1 cellular context compared by ENCODE assay signal in genomic region chr3:171768281-171768925, GRCh38.
TF ChIP-seq lines count a peak whose summit lies in the region.

No MANE protein-coding gene starts in this region.

TF ChIP-seq in GM12878, 131 proteins besides CTCF, POLR2A, EP300 and RAD21:
- TF ChIP-seq MLLT1 (IDR thresholded peaks at IDR 0.05) (peak; percentile 47; the same call in 1 of the 2 replicates), RBBP5 (conservative IDR thresholded peaks at IDR 0.05) (no peak), IKZF1 (conservative IDR thresholded peaks at IDR 0.05) (no peak), POLR2AphosphoS2 (IDR thresholded peaks at IDR 0.05; ENCODE audit: low read depth, low read length) (no peak)
- TF ChIP-seq, protein P1, sequence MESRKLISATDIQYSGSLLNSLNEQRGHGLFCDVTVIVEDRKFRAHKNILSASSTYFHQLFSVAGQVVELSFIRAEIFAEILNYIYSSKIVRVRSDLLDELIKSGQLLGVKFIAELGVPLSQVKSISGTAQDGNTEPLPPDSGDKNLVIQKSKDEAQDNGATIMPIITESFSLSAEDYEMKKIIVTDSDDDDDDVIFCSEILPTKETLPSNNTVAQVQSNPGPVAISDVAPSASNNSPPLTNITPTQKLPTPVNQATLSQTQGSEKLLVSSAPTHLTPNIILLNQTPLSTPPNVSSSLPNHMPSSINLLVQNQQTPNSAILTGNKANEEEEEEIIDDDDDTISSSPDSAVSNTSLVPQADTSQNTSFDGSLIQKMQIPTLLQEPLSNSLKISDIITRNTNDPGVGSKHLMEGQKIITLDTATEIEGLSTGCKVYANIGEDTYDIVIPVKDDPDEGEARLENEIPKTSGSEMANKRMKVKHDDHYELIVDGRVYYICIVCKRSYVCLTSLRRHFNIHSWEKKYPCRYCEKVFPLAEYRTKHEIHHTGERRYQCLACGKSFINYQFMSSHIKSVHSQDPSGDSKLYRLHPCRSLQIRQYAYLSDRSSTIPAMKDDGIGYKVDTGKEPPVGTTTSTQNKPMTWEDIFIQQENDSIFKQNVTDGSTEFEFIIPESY (IDR thresholded peaks at IDR 0.05) = no peak
